In genomic region chr20:34525709-34526416, GRCh38 we compare ENCODE assay signal across 8 cellular contexts. TPM values are rescaled to one million over a fixed set of nuclear protein-coding genes. Genes with fewer than 3 reads are reported as not detected.
A peak's percentile ranks its signal among the peaks of the same experiment; 100 is the strongest.
DNase-seq lines count a peak whose midpoint lies in the region; ATAC-seq and TF ChIP-seq lines count a peak whose summit lies in the region.

No MANE protein-coding gene starts in this region.

- peaks cover 7% of the 10 kb centered on the region for H3K27me3 Mint-ChIP-seq in endothelial cell (ENCODE audit: unreplicated experiment)
- H3K27me3 Mint-ChIP-seq in T-helper 2 cell treated with Interferon-gamma antibody and Interleukin-4, amounts not matched to agents 5 μg/mL and 100 μg/mL, for 36 hours (ENCODE audit: low read depth): no peaks in the 10 kb centered on the region

- BruUV-seq in Panc1 (replicated peaks; lab: Mats Ljungman, UMichigan): no TSS peak

- in situ Hi-C loops in Panc1 (cut with HindIII; ENCODE audit: low pct_unique_long_range_greater_than_20kb, low sequenced_read_pairs): no loop called here

- CTCF ChIA-PET in Panc1 (lab: Charles Lee): interaction anchor here (0.7 kb wide), 1 partner anchor 177 kb away, joined by 4 read pairs; no protein-coding TSS in a partner anchor

- H3K4me3 ChIP-seq in Panc1 (ENCODE audit: low read depth in 2 of 2, low read length in 2 of 2) (peak overlapping the region in 1 of 2 experiments; percentile 39; a peak in 2 of 4 replicates), mucosa of descending colon (no peak overlapping the region)
- no peak overlapping the region for H3K4me3 ChIP-seq in effector memory CD4-positive, alpha-beta T cell (ENCODE audit: insufficient read depth, low read depth, low read length, poor library complexity, severe bottlenecking)

- no peaks in the 10 kb centered on the region for H3K27me3 ChIP-seq in Panc1 (ENCODE audit: control insufficient read depth, insufficient read depth, low read length)
- H3K27me3 ChIP-seq in effector memory CD4-positive, alpha-beta T cell (replicated peaks; ENCODE audit: control insufficient read depth, insufficient read depth, low read length, poor library complexity, severe bottlenecking): no peaks in the 10 kb centered on the region

- TF ChIP-seq CTCF in Panc1 (IDR thresholded peaks at IDR 0.05) (no peak), endothelial cell (IDR thresholded peaks at IDR 0.05; ENCODE audit: unreplicated experiment) (no peak), mucosa of descending colon (IDR thresholded peaks at IDR 0.05) (no peak)

- H3K4me1 ChIP-seq in Panc1 (ENCODE audit: control insufficient read depth, insufficient read depth, low read length): peaks cover 49% of the 10 kb centered on the region
- H3K4me1 ChIP-seq in mucosa of descending colon (ENCODE audit: low read depth): peaks cover 37% of the 10 kb centered on the region
- no peaks in the 10 kb centered on the region for H3K4me1 ChIP-seq in effector memory CD4-positive, alpha-beta T cell (ENCODE audit: control insufficient read depth, insufficient read depth, low read length, poor library complexity, severe bottlenecking)

- H3K9me3 Mint-ChIP-seq in endothelial cell (ENCODE audit: unreplicated experiment): no peaks in the 10 kb centered on the region
- no peaks in the 10 kb centered on the region for H3K9me3 Mint-ChIP-seq in T-helper 2 cell treated with Interferon-gamma antibody and Interleukin-4, amounts not matched to agents 5 μg/mL and 100 μg/mL, for 36 hours

- peak overlapping the region; percentile 61 for H3K27ac Mint-ChIP-seq in endothelial cell (ENCODE audit: unreplicated experiment)
- H3K27ac Mint-ChIP-seq in T-helper 2 cell treated with Interferon-gamma antibody and Interleukin-4, amounts not matched to agents 5 μg/mL and 100 μg/mL, for 36 hours: no peak overlapping the region

- intact Hi-C loops in Panc1 (cut with micrococcal nuclease; ENCODE audit: unreplicated experiment): no loop called here
- intact Hi-C loops in mucosa of descending colon (cut with DNase I, micrococcal nuclease): no loop called here

- peaks cover 45% of the 10 kb centered on the region for H3K36me3 Mint-ChIP-seq in endothelial cell (ENCODE audit: low read depth, unreplicated experiment)
- peaks cover 45% of the 10 kb centered on the region for H3K36me3 Mint-ChIP-seq in T-helper 2 cell treated with Interferon-gamma antibody and Interleukin-4, amounts not matched to agents 5 μg/mL and 100 μg/mL, for 36 hours (ENCODE audit: low read depth)

- H3K27ac ChIP-seq in Panc1 (ENCODE audit: low read length): peak overlapping the region; percentile 79
- H3K27ac ChIP-seq in effector memory CD4-positive, alpha-beta T cell (ENCODE audit: insufficient read depth, low read length, poor library complexity, severe bottlenecking): no peak overlapping the region

- H3K36me3 ChIP-seq in Panc1 (ENCODE audit: control insufficient read depth, insufficient read depth, low read length) (peaks cover 12% of the 10 kb centered on the region; the same call in 1 of the 2 replicates), mucosa of descending colon (ENCODE audit: low read depth) (no peaks in the 10 kb centered on the region)
- H3K36me3 ChIP-seq in effector memory CD4-positive, alpha-beta T cell (ENCODE audit: control insufficient read depth, insufficient read depth, low read length): peaks cover 43% of the 10 kb centered on the region

- POLR2A ChIA-PET in Panc1 (lab: Charles Lee): no interaction called here

- H3K4me1 Mint-ChIP-seq in endothelial cell (ENCODE audit: unreplicated experiment): peaks cover 3% of the 10 kb centered on the region
- peaks cover 4% of the 10 kb centered on the region for H3K4me1 Mint-ChIP-seq in T-helper 2 cell treated with Interferon-gamma antibody and Interleukin-4, amounts not matched to agents 5 μg/mL and 100 μg/mL, for 36 hours (ENCODE audit: low read depth)

- no peak overlapping the region for H3K4me3 Mint-ChIP-seq in endothelial cell (ENCODE audit: unreplicated experiment)
- H3K4me3 Mint-ChIP-seq in T-helper 2 cell treated with Interferon-gamma antibody and Interleukin-4, amounts not matched to agents 5 μg/mL and 100 μg/mL, for 36 hours: no peak overlapping the region

- ATAC-seq in Panc1: peak; percentile 94
- peak; percentile 92 for ATAC-seq in mucosa of descending colon
- ATAC-seq in HG02759 (IDR thresholded peaks at IDR 0.05; ENCODE audit: unreplicated experiment): no peak
- ATAC-seq in HG02852 (IDR thresholded peaks at IDR 0.05; ENCODE audit: unreplicated experiment): no peak

- DNase-seq in EH (ENCODE audit: low read depth): peak; percentile 100
- DNase-seq in Panc1 (ENCODE audit: low read depth, low spot score): peak; percentile 99
- no peak for DNase-seq in endothelial cell (ENCODE audit: low spot score)
- peak; percentile 84 to 88 (median 85) for DNase-seq in mucosa of descending colon
- DNase-seq in T-helper 2 cell treated with Interferon-gamma antibody and Interleukin-4, amounts not matched to agents 5 μg/mL and 100 μg/mL, for 36 hours (ENCODE audit: low spot score): no peak
- no peak for DNase-seq in effector memory CD4-positive, alpha-beta T cell

- H3K9me3 ChIP-seq in Panc1 (ENCODE audit: control insufficient read depth, insufficient read depth, low read depth, low read length) (no peaks in the 10 kb centered on the region), mucosa of descending colon (no peaks in the 10 kb centered on the region)
- no peaks in the 10 kb centered on the region for H3K9me3 ChIP-seq in effector memory CD4-positive, alpha-beta T cell (ENCODE audit: control insufficient read depth, low read length)

RNA-seq across cellular contexts. Expression of gene DYNLRB1, which starts 9.6 kb away (rescaled TPM):
- 155 TPM for total RNA-seq in Panc1 (2021; ENCODE audit: unreplicated experiment)
- polyA plus RNA-seq in Panc1 (2012; ENCODE audit: insufficient read length): 458 TPM
- 96.8 TPM for total RNA-seq in endothelial cell (ENCODE audit: unreplicated experiment)
- total RNA-seq in mucosa of descending colon: 100 to 1,000 TPM; 110 to 137 (median 119) TPM

RNA-seq across cellular contexts. Expression of gene MAP1LC3A, which starts 32.7 kb away (rescaled TPM):
- total RNA-seq in Panc1 (2021; ENCODE audit: unreplicated experiment) (25.1 TPM), endothelial cell (ENCODE audit: unreplicated experiment) (33.6 TPM), mucosa of descending colon (10 to 100 TPM; 30.6 to 61.6 (median 47.8) TPM)
- polyA plus RNA-seq in Panc1 (2012; ENCODE audit: insufficient read length): 72.4 TPM

Comparison
In these comparisons a context has a peak if more than half of its experiments do, and no peak if none do; other contexts are left out.
1. DNase-seq: peak in EH (single experiment), Panc1 (single experiment) and mucosa of descending colon (3 of 3); none in endothelial cell (single experiment), T-helper 2 cell treated with Interferon-gamma antibody and Interleukin-4, amounts not matched to agents 5 μg/mL and 100 μg/mL, for 36 hours (single experiment) and effector memory CD4-positive, alpha-beta T cell (0 of 3).
2. ATAC-seq: peak in Panc1 (single experiment) and mucosa of descending colon (single experiment); none in HG02759 (single experiment) and HG02852 (single experiment).